ENCODE assay signal across 1 cellular context in genomic region chr5:74684900-74685851, GRCh38.
A peak's percentile ranks its signal among the peaks of the same experiment; 100 is the strongest.
TF ChIP-seq lines count a peak whose summit lies in the region.

Gene HEXB (plus strand): TSS chr5:74685233. CDS start chr5:74685261, 28 bp downstream.

TF ChIP-seq in K562, 482 proteins besides CTCF, POLR2A, EP300 and RAD21 (continued from another document and continues in another):
- TF ChIP-seq HNRNPL (IDR thresholded peaks at IDR 0.05; ENCODE audit: low read depth, low read length), result peak; percentile 55; the same call in 1 of the 2 replicates
- TF ChIP-seq HEY1 (CRISPR knock-in tag; IDR thresholded peaks at IDR 0.05; ENCODE audit: borderline replicate concordance), result no peak
- no peak for TF ChIP-seq ZBTB1 (CRISPR knock-in tag; IDR thresholded peaks at IDR 0.05; ENCODE audit: borderline replicate concordance, low read depth)
- no peak for TF ChIP-seq YBX1 (IDR thresholded peaks at IDR 0.05)
- TF ChIP-seq, protein P1, sequence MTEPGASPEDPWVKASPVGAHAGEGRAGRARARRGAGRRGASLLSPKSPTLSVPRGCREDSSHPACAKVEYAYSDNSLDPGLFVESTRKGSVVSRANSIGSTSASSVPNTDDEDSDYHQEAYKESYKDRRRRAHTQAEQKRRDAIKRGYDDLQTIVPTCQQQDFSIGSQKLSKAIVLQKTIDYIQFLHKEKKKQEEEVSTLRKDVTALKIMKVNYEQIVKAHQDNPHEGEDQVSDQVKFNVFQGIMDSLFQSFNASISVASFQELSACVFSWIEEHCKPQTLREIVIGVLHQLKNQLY (CRISPR knock-in tag; conservative IDR thresholded peaks at IDR 0.05), result no peak
- no peak for TF ChIP-seq FOXK1 (CRISPR knock-in tag; IDR thresholded peaks at IDR 0.05; ENCODE audit: borderline replicate concordance)
- TF ChIP-seq, protein P2, sequence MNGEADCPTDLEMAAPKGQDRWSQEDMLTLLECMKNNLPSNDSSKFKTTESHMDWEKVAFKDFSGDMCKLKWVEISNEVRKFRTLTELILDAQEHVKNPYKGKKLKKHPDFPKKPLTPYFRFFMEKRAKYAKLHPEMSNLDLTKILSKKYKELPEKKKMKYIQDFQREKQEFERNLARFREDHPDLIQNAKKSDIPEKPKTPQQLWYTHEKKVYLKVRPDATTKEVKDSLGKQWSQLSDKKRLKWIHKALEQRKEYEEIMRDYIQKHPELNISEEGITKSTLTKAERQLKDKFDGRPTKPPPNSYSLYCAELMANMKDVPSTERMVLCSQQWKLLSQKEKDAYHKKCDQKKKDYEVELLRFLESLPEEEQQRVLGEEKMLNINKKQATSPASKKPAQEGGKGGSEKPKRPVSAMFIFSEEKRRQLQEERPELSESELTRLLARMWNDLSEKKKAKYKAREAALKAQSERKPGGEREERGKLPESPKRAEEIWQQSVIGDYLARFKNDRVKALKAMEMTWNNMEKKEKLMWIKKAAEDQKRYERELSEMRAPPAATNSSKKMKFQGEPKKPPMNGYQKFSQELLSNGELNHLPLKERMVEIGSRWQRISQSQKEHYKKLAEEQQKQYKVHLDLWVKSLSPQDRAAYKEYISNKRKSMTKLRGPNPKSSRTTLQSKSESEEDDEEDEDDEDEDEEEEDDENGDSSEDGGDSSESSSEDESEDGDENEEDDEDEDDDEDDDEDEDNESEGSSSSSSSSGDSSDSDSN (IDR thresholded peaks at IDR 0.05; ENCODE audit: borderline replicate concordance in 1 of 2, low read depth in 2 of 2, low read length in 2 of 2), result peak in 1 of 2 experiments; percentile 81; a peak in 3 of 4 replicates
- no peak for TF ChIP-seq ZEB2 (IDR thresholded peaks at IDR 0.05)
- no peak for TF ChIP-seq ZKSCAN8 (CRISPR knock-in tag; IDR thresholded peaks at IDR 0.05)
- TF ChIP-seq PPARD (CRISPR knock-in tag; IDR thresholded peaks at IDR 0.05), result no peak
- TF ChIP-seq, protein P3, sequence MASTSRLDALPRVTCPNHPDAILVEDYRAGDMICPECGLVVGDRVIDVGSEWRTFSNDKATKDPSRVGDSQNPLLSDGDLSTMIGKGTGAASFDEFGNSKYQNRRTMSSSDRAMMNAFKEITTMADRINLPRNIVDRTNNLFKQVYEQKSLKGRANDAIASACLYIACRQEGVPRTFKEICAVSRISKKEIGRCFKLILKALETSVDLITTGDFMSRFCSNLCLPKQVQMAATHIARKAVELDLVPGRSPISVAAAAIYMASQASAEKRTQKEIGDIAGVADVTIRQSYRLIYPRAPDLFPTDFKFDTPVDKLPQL (IDR thresholded peaks at IDR 0.05; ENCODE audit: extremely low read depth, insufficient read length), result no peak
- TF ChIP-seq, protein P4, sequence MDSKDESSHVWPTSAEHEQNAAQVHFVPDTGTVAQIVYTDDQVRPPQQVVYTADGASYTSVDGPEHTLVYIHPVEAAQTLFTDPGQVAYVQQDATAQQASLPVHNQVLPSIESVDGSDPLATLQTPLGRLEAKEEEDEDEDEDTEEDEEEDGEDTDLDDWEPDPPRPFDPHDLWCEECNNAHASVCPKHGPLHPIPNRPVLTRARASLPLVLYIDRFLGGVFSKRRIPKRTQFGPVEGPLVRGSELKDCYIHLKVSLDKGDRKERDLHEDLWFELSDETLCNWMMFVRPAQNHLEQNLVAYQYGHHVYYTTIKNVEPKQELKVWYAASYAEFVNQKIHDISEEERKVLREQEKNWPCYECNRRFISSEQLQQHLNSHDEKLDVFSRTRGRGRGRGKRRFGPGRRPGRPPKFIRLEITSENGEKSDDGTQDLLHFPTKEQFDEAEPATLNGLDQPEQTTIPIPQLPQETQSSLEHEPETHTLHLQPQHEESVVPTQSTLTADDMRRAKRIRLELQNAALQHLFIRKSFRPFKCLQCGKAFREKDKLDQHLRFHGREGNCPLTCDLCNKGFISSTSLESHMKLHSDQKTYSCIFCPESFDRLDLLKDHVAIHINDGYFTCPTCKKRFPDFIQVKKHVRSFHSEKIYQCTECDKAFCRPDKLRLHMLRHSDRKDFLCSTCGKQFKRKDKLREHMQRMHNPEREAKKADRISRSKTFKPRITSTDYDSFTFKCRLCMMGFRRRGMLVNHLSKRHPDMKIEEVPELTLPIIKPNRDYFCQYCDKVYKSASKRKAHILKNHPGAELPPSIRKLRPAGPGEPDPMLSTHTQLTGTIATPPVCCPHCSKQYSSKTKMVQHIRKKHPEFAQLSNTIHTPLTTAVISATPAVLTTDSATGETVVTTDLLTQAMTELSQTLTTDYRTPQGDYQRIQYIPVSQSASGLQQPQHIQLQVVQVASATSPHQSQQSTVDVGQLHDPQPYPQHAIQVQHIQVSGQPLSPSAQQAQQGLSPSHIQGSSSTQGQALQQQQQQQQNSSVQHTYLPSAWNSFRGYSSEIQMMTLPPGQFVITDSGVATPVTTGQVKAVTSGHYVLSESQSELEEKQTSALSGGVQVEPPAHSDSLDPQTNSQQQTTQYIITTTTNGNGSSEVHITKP (IDR thresholded peaks at IDR 0.05; ENCODE audit: partially characterized antibody), result peak; percentile 73
- TF ChIP-seq C11orf30 (IDR thresholded peaks at IDR 0.05; ENCODE audit: low read depth), result no peak
- TF ChIP-seq PCBP1 (IDR thresholded peaks at IDR 0.05; ENCODE audit: low read depth, low read length, poor library complexity, severe bottlenecking), result peak; percentile 31
- TF ChIP-seq KLF1 (tag; IDR thresholded peaks at IDR 0.05), result no peak
- TF ChIP-seq NR1H2 (CRISPR knock-in tag; IDR thresholded peaks at IDR 0.05), result no peak
- TF ChIP-seq, protein P5, sequence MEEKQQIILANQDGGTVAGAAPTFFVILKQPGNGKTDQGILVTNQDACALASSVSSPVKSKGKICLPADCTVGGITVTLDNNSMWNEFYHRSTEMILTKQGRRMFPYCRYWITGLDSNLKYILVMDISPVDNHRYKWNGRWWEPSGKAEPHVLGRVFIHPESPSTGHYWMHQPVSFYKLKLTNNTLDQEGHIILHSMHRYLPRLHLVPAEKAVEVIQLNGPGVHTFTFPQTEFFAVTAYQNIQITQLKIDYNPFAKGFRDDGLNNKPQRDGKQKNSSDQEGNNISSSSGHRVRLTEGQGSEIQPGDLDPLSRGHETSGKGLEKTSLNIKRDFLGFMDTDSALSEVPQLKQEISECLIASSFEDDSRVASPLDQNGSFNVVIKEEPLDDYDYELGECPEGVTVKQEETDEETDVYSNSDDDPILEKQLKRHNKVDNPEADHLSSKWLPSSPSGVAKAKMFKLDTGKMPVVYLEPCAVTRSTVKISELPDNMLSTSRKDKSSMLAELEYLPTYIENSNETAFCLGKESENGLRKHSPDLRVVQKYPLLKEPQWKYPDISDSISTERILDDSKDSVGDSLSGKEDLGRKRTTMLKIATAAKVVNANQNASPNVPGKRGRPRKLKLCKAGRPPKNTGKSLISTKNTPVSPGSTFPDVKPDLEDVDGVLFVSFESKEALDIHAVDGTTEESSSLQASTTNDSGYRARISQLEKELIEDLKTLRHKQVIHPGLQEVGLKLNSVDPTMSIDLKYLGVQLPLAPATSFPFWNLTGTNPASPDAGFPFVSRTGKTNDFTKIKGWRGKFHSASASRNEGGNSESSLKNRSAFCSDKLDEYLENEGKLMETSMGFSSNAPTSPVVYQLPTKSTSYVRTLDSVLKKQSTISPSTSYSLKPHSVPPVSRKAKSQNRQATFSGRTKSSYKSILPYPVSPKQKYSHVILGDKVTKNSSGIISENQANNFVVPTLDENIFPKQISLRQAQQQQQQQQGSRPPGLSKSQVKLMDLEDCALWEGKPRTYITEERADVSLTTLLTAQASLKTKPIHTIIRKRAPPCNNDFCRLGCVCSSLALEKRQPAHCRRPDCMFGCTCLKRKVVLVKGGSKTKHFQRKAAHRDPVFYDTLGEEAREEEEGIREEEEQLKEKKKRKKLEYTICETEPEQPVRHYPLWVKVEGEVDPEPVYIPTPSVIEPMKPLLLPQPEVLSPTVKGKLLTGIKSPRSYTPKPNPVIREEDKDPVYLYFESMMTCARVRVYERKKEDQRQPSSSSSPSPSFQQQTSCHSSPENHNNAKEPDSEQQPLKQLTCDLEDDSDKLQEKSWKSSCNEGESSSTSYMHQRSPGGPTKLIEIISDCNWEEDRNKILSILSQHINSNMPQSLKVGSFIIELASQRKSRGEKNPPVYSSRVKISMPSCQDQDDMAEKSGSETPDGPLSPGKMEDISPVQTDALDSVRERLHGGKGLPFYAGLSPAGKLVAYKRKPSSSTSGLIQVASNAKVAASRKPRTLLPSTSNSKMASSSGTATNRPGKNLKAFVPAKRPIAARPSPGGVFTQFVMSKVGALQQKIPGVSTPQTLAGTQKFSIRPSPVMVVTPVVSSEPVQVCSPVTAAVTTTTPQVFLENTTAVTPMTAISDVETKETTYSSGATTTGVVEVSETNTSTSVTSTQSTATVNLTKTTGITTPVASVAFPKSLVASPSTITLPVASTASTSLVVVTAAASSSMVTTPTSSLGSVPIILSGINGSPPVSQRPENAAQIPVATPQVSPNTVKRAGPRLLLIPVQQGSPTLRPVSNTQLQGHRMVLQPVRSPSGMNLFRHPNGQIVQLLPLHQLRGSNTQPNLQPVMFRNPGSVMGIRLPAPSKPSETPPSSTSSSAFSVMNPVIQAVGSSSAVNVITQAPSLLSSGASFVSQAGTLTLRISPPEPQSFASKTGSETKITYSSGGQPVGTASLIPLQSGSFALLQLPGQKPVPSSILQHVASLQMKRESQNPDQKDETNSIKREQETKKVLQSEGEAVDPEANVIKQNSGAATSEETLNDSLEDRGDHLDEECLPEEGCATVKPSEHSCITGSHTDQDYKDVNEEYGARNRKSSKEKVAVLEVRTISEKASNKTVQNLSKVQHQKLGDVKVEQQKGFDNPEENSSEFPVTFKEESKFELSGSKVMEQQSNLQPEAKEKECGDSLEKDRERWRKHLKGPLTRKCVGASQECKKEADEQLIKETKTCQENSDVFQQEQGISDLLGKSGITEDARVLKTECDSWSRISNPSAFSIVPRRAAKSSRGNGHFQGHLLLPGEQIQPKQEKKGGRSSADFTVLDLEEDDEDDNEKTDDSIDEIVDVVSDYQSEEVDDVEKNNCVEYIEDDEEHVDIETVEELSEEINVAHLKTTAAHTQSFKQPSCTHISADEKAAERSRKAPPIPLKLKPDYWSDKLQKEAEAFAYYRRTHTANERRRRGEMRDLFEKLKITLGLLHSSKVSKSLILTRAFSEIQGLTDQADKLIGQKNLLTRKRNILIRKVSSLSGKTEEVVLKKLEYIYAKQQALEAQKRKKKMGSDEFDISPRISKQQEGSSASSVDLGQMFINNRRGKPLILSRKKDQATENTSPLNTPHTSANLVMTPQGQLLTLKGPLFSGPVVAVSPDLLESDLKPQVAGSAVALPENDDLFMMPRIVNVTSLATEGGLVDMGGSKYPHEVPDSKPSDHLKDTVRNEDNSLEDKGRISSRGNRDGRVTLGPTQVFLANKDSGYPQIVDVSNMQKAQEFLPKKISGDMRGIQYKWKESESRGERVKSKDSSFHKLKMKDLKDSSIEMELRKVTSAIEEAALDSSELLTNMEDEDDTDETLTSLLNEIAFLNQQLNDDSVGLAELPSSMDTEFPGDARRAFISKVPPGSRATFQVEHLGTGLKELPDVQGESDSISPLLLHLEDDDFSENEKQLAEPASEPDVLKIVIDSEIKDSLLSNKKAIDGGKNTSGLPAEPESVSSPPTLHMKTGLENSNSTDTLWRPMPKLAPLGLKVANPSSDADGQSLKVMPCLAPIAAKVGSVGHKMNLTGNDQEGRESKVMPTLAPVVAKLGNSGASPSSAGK (IDR thresholded peaks at IDR 0.05), result no peak; the same call in 1 of the 2 replicates
- TF ChIP-seq ZNF699 (CRISPR knock-in tag; IDR thresholded peaks at IDR 0.05; ENCODE audit: insufficient replicate concordance), result no peak
- no peak for TF ChIP-seq ZNF347 (CRISPR knock-in tag; IDR thresholded peaks at IDR 0.05; ENCODE audit: low read depth)
- no peak for TF ChIP-seq NFE2L1 (tag; IDR thresholded peaks at IDR 0.05; ENCODE audit: borderline replicate concordance, low read depth)
- TF ChIP-seq TOE1 (IDR thresholded peaks at IDR 0.05; ENCODE audit: borderline replicate concordance), result peak; percentile 68; the same call in 1 of the 2 replicates
- TF ChIP-seq TOE1 (CRISPR knock-in tag; IDR thresholded peaks at IDR 0.05; ENCODE audit: borderline replicate concordance, low read depth), result peak; percentile 76; the same call in 1 of the 2 replicates
- TF ChIP-seq FOS (IDR thresholded peaks at IDR 0.05; ENCODE audit: extremely low read depth, insufficient read length), result no peak
- TF ChIP-seq GATAD2A (IDR thresholded peaks at IDR 0.05), result no peak; the same call in 1 of the 2 replicates
- peak; percentile 62 for TF ChIP-seq GABPA (tag; conservative IDR thresholded peaks at IDR 0.05; ENCODE audit: low read depth)
- TF ChIP-seq RNF2 (IDR thresholded peaks at IDR 0.05), result no peak
- no peak for TF ChIP-seq GATA2 (CRISPR knock-in tag; IDR thresholded peaks at IDR 0.05)
- TF ChIP-seq ZNF311 (CRISPR knock-in tag; IDR thresholded peaks at IDR 0.05), result no peak
- TF ChIP-seq NEUROD1 (IDR thresholded peaks at IDR 0.05; ENCODE audit: borderline replicate concordance, low read depth, low read length, partially characterized antibody), result no peak
- TF ChIP-seq SETDB1 (IDR thresholded peaks at IDR 0.05; ENCODE audit: low read length), result no peak
- TF ChIP-seq E2F3 (CRISPR knock-in tag; IDR thresholded peaks at IDR 0.05), result peak; percentile 71; the same call in 1 of the 2 replicates
- TF ChIP-seq TEAD1 (CRISPR knock-in tag; IDR thresholded peaks at IDR 0.05), result no peak
- TF ChIP-seq ZNF639 (CRISPR knock-in tag; conservative IDR thresholded peaks at IDR 0.05 in 1 of 2, IDR thresholded peaks at IDR 0.05 in 1 of 2), result no peak
- 0 out of 2 replicates have a peak, but pooled peaks have one; percentile 45 for TF ChIP-seq ZNF830 (CRISPR knock-in tag; IDR thresholded peaks at IDR 0.05)
- no peak for TF ChIP-seq TAF15 (IDR thresholded peaks at IDR 0.05; ENCODE audit: low read depth, low read length)
- no peak for TF ChIP-seq DACH1 (IDR thresholded peaks at IDR 0.05; ENCODE audit: partially characterized antibody)
- 0 out of 4 replicates have a peak, but pooled peaks of 1 of the 2 experiments have one; percentile 23 for TF ChIP-seq SIN3A (IDR thresholded peaks at IDR 0.05; ENCODE audit: borderline replicate concordance in 2 of 2, control insufficient read depth in 1 of 2, low read depth in 2 of 2, low read length in 2 of 2)
- TF ChIP-seq MAFK (IDR thresholded peaks at IDR 0.05; ENCODE audit: low read length), result no peak
- no peak for TF ChIP-seq NR2F6 (CRISPR knock-in tag; IDR thresholded peaks at IDR 0.05)
- TF ChIP-seq CREM (IDR thresholded peaks at IDR 0.05; ENCODE audit: low read depth), result 0 out of 2 replicates have a peak, but pooled peaks have one; percentile 21
- TF ChIP-seq KAT7 (CRISPR knock-in tag; IDR thresholded peaks at IDR 0.05; ENCODE audit: borderline replicate concordance), result peak; percentile 79
- TF ChIP-seq KLF10 (CRISPR knock-in tag; IDR thresholded peaks at IDR 0.05), result no peak
